In genomic region chr11:65423516-65424199, GRCh38 we compare ENCODE assay signal across 8 cellular contexts. TPM values are rescaled to one million over a fixed set of nuclear protein-coding genes. Genes with fewer than 3 reads are reported as not detected.
DNase-seq lines count a peak whose midpoint lies in the region; ATAC-seq and TF ChIP-seq lines count a peak whose summit lies in the region.

No MANE protein-coding gene starts in this region.

- peak overlapping the region; percentile 97 for H3K27ac Mint-ChIP-seq in activated CD4-positive, alpha-beta T cell treated with anti-CD3 and anti-CD28 coated beads, Interleukin-2, amount 10 ng/mL, durations not matched to agents 7 days and 5 days
- H3K27ac Mint-ChIP-seq in nephron = peak overlapping the region; percentile 99 to 100 (median 99)

- POLR2A ChIA-PET in activated CD4-positive, alpha-beta T cell treated with anti-CD3 and anti-CD28 coated beads, Interleukin-2, amount 10 ng/mL, durations not matched to agents 7 days and 5 days (lab: Charles Lee) = interaction anchor here (0.6 to 14.2 kb wide), 9 partner anchors 36 to 676 kb away, joined by 3 to 781 read pairs (median 4); partner anchors contain the start of genes FRMD8, MALAT1 and SCYL1

- peak; percentile 39 for DNase-seq in activated gamma-delta T cell treated with Interleukin-2 at 50 U/mL for 16 hours
- DNase-seq in activated gamma-delta T cell (lab: John Stamatoyannopoulos, UW) = no peak
- no peak for DNase-seq in activated CD4-positive, alpha-beta T cell treated with anti-CD3 and anti-CD28 coated beads, Interleukin-2, amount 10 ng/mL, durations not matched to agents 7 days and 5 days
- DNase-seq in erythroblast (lab: John Stamatoyannopoulos, UW) = peak; percentile 71 to 88
- DNase-seq in NCI-H1930 (lab: John Stamatoyannopoulos, UW) = no peak

- peak; percentile 64 for TF ChIP-seq POLR2A in erythroblast (IDR thresholded peaks at IDR 0.05; ENCODE audit: low read length)

- peaks cover 59% of the 10 kb centered on the region for H3K36me3 Mint-ChIP-seq in activated CD4-positive, alpha-beta T cell treated with anti-CD3 and anti-CD28 coated beads, Interleukin-2, amount 10 ng/mL, durations not matched to agents 7 days and 5 days (ENCODE audit: low read depth)
- peaks cover 26% of the 10 kb centered on the region for H3K36me3 Mint-ChIP-seq in nephron (ENCODE audit: low read depth)

- peaks cover 48% of the 10 kb centered on the region for H3K4me1 Mint-ChIP-seq in activated CD4-positive, alpha-beta T cell treated with anti-CD3 and anti-CD28 coated beads, Interleukin-2, amount 10 ng/mL, durations not matched to agents 7 days and 5 days
- peaks cover 85% of the 10 kb centered on the region for H3K4me1 Mint-ChIP-seq in nephron

- ATAC-seq in HG02610 (IDR thresholded peaks at IDR 0.05; ENCODE audit: unreplicated experiment) = no peak
- no peak for ATAC-seq in GM21825 (IDR thresholded peaks at IDR 0.05; ENCODE audit: unreplicated experiment)

- CTCF ChIA-PET in activated CD4-positive, alpha-beta T cell treated with anti-CD3 and anti-CD28 coated beads, Interleukin-2, amount 10 ng/mL, durations not matched to agents 7 days and 5 days (lab: Charles Lee) = interaction anchor here (0.6 to 3.0 kb wide), 4 partner anchors 42 to 84 kb away, joined by 3 to 9 read pairs (median 4); partner anchors contain the start of gene MALAT1

- H3K27me3 Mint-ChIP-seq in activated CD4-positive, alpha-beta T cell treated with anti-CD3 and anti-CD28 coated beads, Interleukin-2, amount 10 ng/mL, durations not matched to agents 7 days and 5 days = peaks cover 5% of the 10 kb centered on the region
- no peaks in the 10 kb centered on the region for H3K27me3 Mint-ChIP-seq in nephron (ENCODE audit: low read depth)

- H3K9me3 Mint-ChIP-seq in activated CD4-positive, alpha-beta T cell treated with anti-CD3 and anti-CD28 coated beads, Interleukin-2, amount 10 ng/mL, durations not matched to agents 7 days and 5 days = no peaks in the 10 kb centered on the region
- H3K9me3 Mint-ChIP-seq in nephron = no peaks in the 10 kb centered on the region

- TF ChIP-seq CTCF in nephron (IDR thresholded peaks at IDR 0.05; ENCODE audit: unreplicated experiment in 3 of 3) = no peak

- H3K4me3 Mint-ChIP-seq in activated CD4-positive, alpha-beta T cell treated with anti-CD3 and anti-CD28 coated beads, Interleukin-2, amount 10 ng/mL, durations not matched to agents 7 days and 5 days = peak overlapping the region; percentile 91
- H3K4me3 Mint-ChIP-seq in nephron = peak overlapping the region; percentile 91 to 99 (median 92)

RNA-seq across cellular contexts. Expression of gene NEAT1, which starts 1.1 kb away (rescaled TPM):
- 100 to 1,000 TPM; 463 to 610 TPM for total RNA-seq in activated CD4-positive, alpha-beta T cell treated with anti-CD3 and anti-CD28 coated beads, Interleukin-2, amount 10 ng/mL, durations not matched to agents 7 days and 5 days

RNA-seq across cellular contexts. Expression of gene FRMD8, which starts 37.2 kb away (rescaled TPM):
- total RNA-seq in activated CD4-positive, alpha-beta T cell treated with anti-CD3 and anti-CD28 coated beads, Interleukin-2, amount 10 ng/mL, durations not matched to agents 7 days and 5 days = 10 to 100 TPM; 49.5 to 52.1 TPM

RNA-seq across cellular contexts. Expression of gene SLC25A45, which starts 41.2 kb away (rescaled TPM):
- 10 to 100 TPM; 40.9 TPM for total RNA-seq in activated CD4-positive, alpha-beta T cell treated with anti-CD3 and anti-CD28 coated beads, Interleukin-2, amount 10 ng/mL, durations not matched to agents 7 days and 5 days

Comparison
In these comparisons a context has a peak if more than half of its experiments do, and no peak if none do; other contexts are left out.
1. DNase-seq: peak in activated gamma-delta T cell treated with Interleukin-2 at 50 U/mL for 16 hours (single experiment) and erythroblast (2 of 2); none in activated gamma-delta T cell (single experiment), activated CD4-positive, alpha-beta T cell treated with anti-CD3 and anti-CD28 coated beads, Interleukin-2, amount 10 ng/mL, durations not matched to agents 7 days and 5 days (single experiment) and NCI-H1930 (0 of 2).